10 cellular contexts compared by ENCODE assay signal in the genomic region with DNA sequence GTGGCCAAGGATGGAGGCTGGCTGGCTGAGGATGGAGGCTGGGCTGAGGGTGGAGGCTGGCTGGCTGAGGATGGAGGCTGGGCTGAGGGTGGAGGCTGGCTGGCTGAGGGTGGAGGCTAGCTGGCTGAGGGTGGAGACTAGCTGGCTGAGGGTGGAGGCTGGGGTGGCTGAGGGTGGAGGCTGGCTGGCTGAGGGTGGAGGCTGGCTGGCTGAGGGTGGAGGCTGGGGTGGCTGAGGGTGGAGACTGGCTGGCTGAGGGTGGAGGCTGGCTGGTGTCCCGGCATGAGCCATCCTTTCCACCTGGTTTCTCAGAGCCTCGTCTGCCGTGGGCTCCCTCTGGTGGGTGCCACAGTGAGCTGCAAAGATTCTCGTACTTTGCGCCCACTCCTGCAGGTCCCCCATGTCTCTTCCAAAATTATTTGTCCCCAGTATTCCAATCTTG.
DNase-seq lines count a peak whose midpoint lies in the region; ATAC-seq and TF ChIP-seq lines count a peak whose summit lies in the region.
"Had no signal": no experiment of that assay in that cellular context is flagged by ENCODE, and none has a peak within 500 bp of the region (broad histone marks: within the 10 kb centered on the region; RNA-seq: fewer than 3 reads in every experiment).

No MANE protein-coding gene starts in this region.

- H3K27ac ChIP-seq in uterus: no peak overlapping the region

- H2AFZ ChIP-seq in Loucy (ENCODE audit: low read length): no peak overlapping the region

- peak; percentile 99 for ATAC-seq in left lobe of liver

- TF ChIP-seq POLR2A in uterus (IDR thresholded peaks at IDR 0.05): no peak

- intact Hi-C loops in uterus (cut with DNase I; ENCODE audit: low total_unique reads): no loop called here

- H3F3A ChIP-seq in Loucy (ENCODE audit: low read depth): no peaks in the 10 kb centered on the region

- H4K20me1 ChIP-seq in Loucy (ENCODE audit: insufficient read depth, low read length, poor library complexity, severe bottlenecking): no peaks in the 10 kb centered on the region

- H3K79me2 ChIP-seq in Loucy (ENCODE audit: insufficient read depth, low read length): no peaks in the 10 kb centered on the region

- peaks cover 9% of the 10 kb centered on the region; the same call in 1 of the 2 replicates for H3K9me3 ChIP-seq in Loucy (ENCODE audit: insufficient read depth, low read depth, low read length)
- no peaks in the 10 kb centered on the region for H3K9me3 ChIP-seq in adipocyte (ENCODE audit: control insufficient read depth, low read length)
- peaks cover 0 to 9% of the 10 kb centered on the region in 2 donors for H3K9me3 ChIP-seq in uterus

- H3K9ac ChIP-seq in Loucy (ENCODE audit: low read depth, low read length, poor library complexity, severe bottlenecking) (no peak overlapping the region), adipocyte (ENCODE audit: low read length) (no peak overlapping the region)

- TF ChIP-seq CTCF in Loucy (conservative IDR thresholded peaks at IDR 0.05; ENCODE audit: low read length): peak; percentile 49
- peak in 1 of 4 experiments; percentile 21 for TF ChIP-seq CTCF in uterus (IDR thresholded peaks at IDR 0.05)

- no peaks in the 10 kb centered on the region for H3K9me2 ChIP-seq in Loucy (replicated peaks; ENCODE audit: low read depth, low read length)

- H3K36me3 ChIP-seq in Loucy (ENCODE audit: insufficient read depth, low read length) (no peaks in the 10 kb centered on the region), adipocyte (ENCODE audit: control insufficient read depth, insufficient read depth, low read length, severe bottlenecking) (no peaks in the 10 kb centered on the region), uterus (no peaks in the 10 kb centered on the region)

- no peak overlapping the region for H3K4me2 ChIP-seq in Loucy (ENCODE audit: low read depth, low read length, poor library complexity, severe bottlenecking)

- H3K4me3 ChIP-seq in Loucy (ENCODE audit: low read length, poor library complexity, severe bottlenecking): no peak overlapping the region
- H3K4me3 ChIP-seq in adipocyte (ENCODE audit: low read length): no peak overlapping the region
- H3K4me3 ChIP-seq in uterus: no peak overlapping the region

- H3K4me1 ChIP-seq in Loucy (ENCODE audit: insufficient read depth, low read length, poor library complexity, severe bottlenecking) (peaks cover 2% of the 10 kb centered on the region), adipocyte (ENCODE audit: control insufficient read depth, insufficient read depth, low read length) (no peaks in the 10 kb centered on the region), uterus (no peaks in the 10 kb centered on the region)

- H3K27me3 ChIP-seq in Loucy (ENCODE audit: insufficient read depth, low read length, poor library complexity, severe bottlenecking) (no peaks in the 10 kb centered on the region), adipocyte (replicated peaks; ENCODE audit: control insufficient read depth, insufficient read depth, low read length) (peaks cover 43% of the 10 kb centered on the region), uterus (no peaks in the 10 kb centered on the region)

- DNase-seq in NCI-H2029 (lab: John Stamatoyannopoulos, UW): peak; percentile 18
- DNase-seq in NCI-H2029 treated with DMSO at 0.1 percent for 48 hours (lab: John Stamatoyannopoulos, UW): no peak
- DNase-seq in adipocyte (ENCODE audit: low read depth): peak; percentile 23
- peak; percentile 71 for DNase-seq in left lobe of liver (ENCODE audit: low spot score)
- DNase-seq in ureter (ENCODE audit: low spot score): no peak
- no peak for DNase-seq in uterus
- DNase-seq in germinal center (ENCODE audit: low spot score): no peak
- DNase-seq: activated B cell treated with CpG ODN at 0.5 μM for 24 hours, naive B cell had no signal

Comparison
In these comparisons a context has a peak if more than half of its experiments do, and no peak if none do; other contexts are left out.
1. DNase-seq: peak in NCI-H2029 (single experiment), adipocyte (single experiment) and left lobe of liver (single experiment); none in NCI-H2029 treated with DMSO at 0.1 percent for 48 hours (single experiment), ureter (single experiment), uterus (0 of 2) and germinal center (single experiment).